29 cellular contexts compared by ENCODE assay signal in the genomic region with DNA sequence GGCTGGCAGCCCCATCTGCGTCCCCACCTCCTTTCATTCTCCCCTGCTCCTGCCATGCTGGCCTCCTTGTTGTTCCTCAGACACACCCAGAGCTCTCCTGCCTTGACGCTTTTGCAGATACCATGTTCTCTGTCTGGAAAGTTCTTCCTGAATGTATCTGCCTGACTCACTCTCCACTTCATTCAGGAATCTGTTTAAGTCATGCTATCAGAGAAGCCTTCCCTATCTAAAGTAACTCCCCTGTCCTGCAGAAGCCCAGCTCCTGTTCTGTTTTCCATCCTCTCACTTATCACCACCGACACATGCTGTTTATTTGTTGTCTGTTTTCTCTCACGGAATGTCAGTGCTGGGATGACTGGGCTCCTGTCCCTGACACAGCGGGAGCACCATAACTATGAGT.
DNase-seq lines count a peak whose midpoint lies in the region; ATAC-seq and TF ChIP-seq lines count a peak whose summit lies in the region.
"Had no signal": no experiment of that assay in that cellular context is flagged by ENCODE, and none has a peak within 500 bp of the region (broad histone marks: within the 10 kb centered on the region; RNA-seq: fewer than 3 reads in every experiment).

No MANE protein-coding gene starts in this region.

- no peaks in the 10 kb centered on the region for H3K36me3 ChIP-seq in right atrium auricular region
- peaks cover 0 to 20% of the 10 kb centered on the region in 2 donors for H3K36me3 ChIP-seq in thyroid gland
- H3K36me3 ChIP-seq: breast epithelium, colonic mucosa, MG63, neural progenitor cell, right lobe of liver had no signal

- DNase-seq in Right ventricle myocardium superior (no peak), right atrium auricular region (ENCODE audit: low spot score) (no peak), fibroblast of pulmonary artery (ENCODE audit: low read depth) (peak; percentile 31), islet precursor cell (peak; percentile 88), thyroid gland (no peak), hippocampal formation (lab: John Stamatoyannopoulos, UW) (no peak)
- DNase-seq: activated CD4-positive, alpha-beta T cell treated with anti-CD3 and anti-CD28 coated beads for 36 hours; activated naive CD4-positive, alpha-beta T cell treated with anti-CD3 and anti-CD28 coated beads, Interleukin-2, amount 50 U/mL, for 16 hours; AML-193; amygdala; CD4-positive, alpha-beta T cell; colonic mucosa; effector CD4-positive, alpha-beta T cell; glutamatergic neuron; MG63; NCI-H1105; NCI-H187; NCI-H524 treated with DMSO at 0.1 percent for 48 hours; OCI-M1; right lobe of liver; stimulated activated CD4-positive, alpha-beta T cell treated with anti-CD3 and anti-CD28 coated beads, Interleukin-4, amount 100 ng/mL, for 1 hour; T-helper 9 cell; tibial artery had no signal

- H3K27me3 ChIP-seq in right atrium auricular region (no peaks in the 10 kb centered on the region), thyroid gland (no peaks in the 10 kb centered on the region)
- H3K27me3 ChIP-seq: breast epithelium, colonic mucosa, MG63, neural progenitor cell, right lobe of liver, tibial artery had no signal

- no peak overlapping the region for H3K4me3 ChIP-seq in right atrium auricular region
- H3K4me3 ChIP-seq in fibroblast of pulmonary artery (replicated peaks; ENCODE audit: low read depth, low read length): no peak overlapping the region
- no peak overlapping the region for H3K4me3 ChIP-seq in thyroid gland (replicated peaks in 1 of 3)
- H3K4me3 ChIP-seq: breast epithelium, colonic mucosa, MG63, neural progenitor cell, right lobe of liver, tibial artery had no signal

- intact Hi-C loops in Right ventricle myocardium superior (cut with DNase I): no loop called here
- intact Hi-C loops in thyroid gland (cut with DNase I): no loop called here

- TF ChIP-seq CTCF in right atrium auricular region (IDR thresholded peaks at IDR 0.05) (no peak), fibroblast of pulmonary artery (IDR thresholded peaks at IDR 0.05; ENCODE audit: low read length, missing control alignments) (no peak), thyroid gland (IDR thresholded peaks at IDR 0.05) (no peak)

- no peaks in the 10 kb centered on the region for H3K9me3 ChIP-seq in right atrium auricular region
- no peaks in the 10 kb centered on the region for H3K9me3 ChIP-seq in thyroid gland
- H3K9me3 ChIP-seq: breast epithelium, colonic mucosa, MG63, right lobe of liver, tibial artery had no signal

- H3K4me1 ChIP-seq in right atrium auricular region (peaks cover 0 to 14% of the 10 kb centered on the region in 2 donors), thyroid gland (peaks cover 28 to 34% of the 10 kb centered on the region in 2 donors)
- H3K4me1 ChIP-seq: breast epithelium, colonic mucosa, neural progenitor cell, right lobe of liver, tibial artery had no signal

- TF ChIP-seq POLR2A in thyroid gland (IDR thresholded peaks at IDR 0.05): no peak

- 95 to 97% methylated on average over 5 of the region's 5 CpGs for WGBS in thyroid gland, 2 donors

- ATAC-seq in Right ventricle myocardium superior (ENCODE audit: poor library complexity) (peak; percentile 85), GM18909 (IDR thresholded peaks at IDR 0.05; ENCODE audit: poor library complexity, unreplicated experiment) (no peak), HG02840 (IDR thresholded peaks at IDR 0.05; ENCODE audit: low FRiP score, unreplicated experiment) (no peak)
- ATAC-seq: activated CD4-positive, alpha-beta T cell treated with anti-CD3 and anti-CD28 coated beads for 36 hours; activated T-helper 17 cell treated with anti-CD3 and anti-CD28 coated beads, Interleukin-2, amount 50 U/mL, for 72 hours; right lobe of liver had no signal

- H3K27ac ChIP-seq in right atrium auricular region: no peak overlapping the region
- peak overlapping the region; percentile 3 to 74 (median 66) for H3K27ac ChIP-seq in thyroid gland
- H3K27ac ChIP-seq: breast epithelium, colonic mucosa, neural progenitor cell, right lobe of liver, tibial artery, VCaP had no signal

Comparison
In these comparisons a context has a peak if more than half of its experiments do, and no peak if none do; other contexts are left out.
1. DNase-seq: peak in fibroblast of pulmonary artery (single experiment) and islet precursor cell (single experiment); none in Right ventricle myocardium superior (single experiment), right atrium auricular region (single experiment), thyroid gland (0 of 2) and hippocampal formation (0 of 2).
2. H3K27ac ChIP-seq: peak in thyroid gland (3 of 3); none in right atrium auricular region (0 of 2).